ENCODE assay signal across 1 cellular context in genomic region chr6:4133941-4134838, GRCh38.
A peak's percentile ranks its signal among the peaks of the same experiment; 100 is the strongest.
TF ChIP-seq lines count a peak whose summit lies in the region.

No MANE protein-coding gene starts in this region.

TF ChIP-seq in GM12878, 131 proteins besides CTCF, POLR2A, EP300 and RAD21 (continued from another document):
- TF ChIP-seq PBX3 (IDR thresholded peaks at IDR 0.05; ENCODE audit: insufficient replicate concordance, low read depth, low read length) (no peak), NR2F1 (conservative IDR thresholded peaks at IDR 0.05) (no peak), KAT2A (conservative IDR thresholded peaks at IDR 0.05; ENCODE audit: control insufficient read depth, low read depth, low read length) (no peak), CHD2 (IDR thresholded peaks at IDR 0.05; ENCODE audit: borderline replicate concordance, low read depth, low read length) (0 out of 2 replicates have a peak, but pooled peaks have one; percentile 26), ATF7 (IDR thresholded peaks at IDR 0.05; ENCODE audit: low read depth) (peak; percentile 14; the same call in 1 of the 2 replicates), GATAD2B (conservative IDR thresholded peaks at IDR 0.05; ENCODE audit: low read depth) (no peak), ZSCAN29 (IDR thresholded peaks at IDR 0.05) (no peak), MEF2B (IDR thresholded peaks at IDR 0.05; ENCODE audit: partially characterized antibody, poor library complexity, severe bottlenecking) (peak; percentile 30), SIX5 (IDR thresholded peaks at IDR 0.05; ENCODE audit: low read depth, low read length, severe bottlenecking) (no peak), SUPT20H (IDR thresholded peaks at IDR 0.05; ENCODE audit: borderline replicate concordance, control insufficient read depth, low read depth, low read length) (no peak), IKZF2 (IDR thresholded peaks at IDR 0.05) (no peak), STAT1 (conservative IDR thresholded peaks at IDR 0.05) (no peak), BHLHE40 (IDR thresholded peaks at IDR 0.05; ENCODE audit: borderline replicate concordance in 1 of 2, low read depth in 2 of 2, low read length in 1 of 2) (peak; percentile 92 to 93), SIN3A (IDR thresholded peaks at IDR 0.05; ENCODE audit: low read depth, low read length) (no peak), TARDBP (IDR thresholded peaks at IDR 0.05; ENCODE audit: borderline replicate concordance) (no peak), POLR2AphosphoS5 (IDR thresholded peaks at IDR 0.05; ENCODE audit: low read length) (no peak), ZBTB40 (IDR thresholded peaks at IDR 0.05; ENCODE audit: borderline replicate concordance) (no peak), ZBTB4 (CRISPR knock-in tag; IDR thresholded peaks at IDR 0.05) (no peak), FOXK2 (IDR thresholded peaks at IDR 0.05) (no peak), IRF5 (IDR thresholded peaks at IDR 0.05; ENCODE audit: borderline replicate concordance) (no peak), CHD1 (IDR thresholded peaks at IDR 0.05; ENCODE audit: low read depth, low read length) (no peak), ZZZ3 (IDR thresholded peaks at IDR 0.05; ENCODE audit: control insufficient read depth, insufficient read length, low read depth) (no peak), CBFB (IDR thresholded peaks at IDR 0.05; ENCODE audit: low read depth) (no peak), MTA2 (IDR thresholded peaks at IDR 0.05; ENCODE audit: low read depth) (no peak), SREBF2 (IDR thresholded peaks at IDR 0.05; ENCODE audit: low read length) (no peak), ATF3 (IDR thresholded peaks at IDR 0.05; ENCODE audit: borderline replicate concordance, extremely low read depth, low read depth, low read length) (no peak), RCOR1 (conservative IDR thresholded peaks at IDR 0.05; ENCODE audit: low read depth, low read length) (no peak), EGR1 (IDR thresholded peaks at IDR 0.05; ENCODE audit: borderline replicate concordance in 1 of 2, low read depth in 2 of 2, low read length in 2 of 2) (peak in 1 of 2 experiments; percentile 54; a peak in 1 of 3 replicates), BRCA1 (IDR thresholded peaks at IDR 0.05; ENCODE audit: low read depth, low read length) (no peak), ZNF274 (IDR thresholded peaks at IDR 0.05; ENCODE audit: insufficient read depth, insufficient read length) (no peak), IRF4 (IDR thresholded peaks at IDR 0.05; ENCODE audit: low read depth, low read length) (no peak), CUX1 (IDR thresholded peaks at IDR 0.05; ENCODE audit: insufficient replicate concordance, low read depth, low read length) (no peak), IKZF1 (conservative IDR thresholded peaks at IDR 0.05) (no peak), ASH2L (IDR thresholded peaks at IDR 0.05; ENCODE audit: borderline replicate concordance, low read depth) (no peak)
